ENCODE assay signal across 18 cellular contexts in the genomic region with DNA sequence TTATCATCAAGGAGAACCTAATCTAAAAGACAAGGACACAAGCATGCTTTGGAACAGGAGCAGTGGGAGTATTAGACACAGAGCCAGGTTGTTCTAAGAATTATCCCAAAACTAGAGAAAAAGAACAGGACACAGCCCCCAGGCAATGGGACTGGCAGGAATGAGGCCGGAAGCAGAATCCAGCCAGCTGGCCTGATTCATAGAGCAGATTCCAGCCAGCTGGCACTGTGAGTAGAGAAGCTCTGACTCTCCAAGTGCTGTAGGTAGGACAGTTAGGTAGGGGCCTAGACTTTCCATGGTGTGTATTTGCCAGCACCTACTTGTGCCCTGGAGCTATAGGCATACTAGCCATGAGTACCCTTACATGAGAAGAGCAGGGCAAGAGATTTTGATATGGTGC.
"Had no signal": no experiment of that assay in that cellular context is flagged by ENCODE, and none has a peak within 500 bp of the region (broad histone marks: within the 10 kb centered on the region; RNA-seq: fewer than 3 reads in every experiment).

No MANE protein-coding gene starts in this region.

- DNase-seq: activated CD4-positive, alpha-beta T cell treated with anti-CD3 and anti-CD28 coated beads, Interleukin-2, amount 10 ng/mL, durations not matched to agents 7 days and 5 days; activated CD8-positive, alpha-beta memory T cell treated with anti-CD3 and anti-CD28 coated beads, Interleukin-2, amount 50 U/mL, for 4 hours; activated effector memory CD4-positive, alpha-beta T cell treated with Interleukin-2 at 50 U/mL for 16 hours; activated naive CD4-positive, alpha-beta T cell treated with anti-CD3 and anti-CD28 coated beads, Interleukin-2, amount 50 U/mL, for 16 hours; activated T-cell treated with anti-CD3 and anti-CD28 coated beads, Interleukin-2, amount 50 U/mL, for 48 hours; effector CD8-positive, alpha-beta T cell; foreskin melanocyte; glutamatergic neuron; kidney glomerular epithelial cell; left ventricle myocardium inferior; mucosa of descending colon; naive B cell; stimulated activated naive CD4-positive, alpha-beta T cell treated with Interleukin-2 at 50 U/mL for 16 hours; tibial artery had no signal

- H3K4me1 ChIP-seq: left ventricle myocardium inferior, tibial artery had no signal

- ATAC-seq: activated CD4-positive, CD25-positive, alpha-beta regulatory T cell treated with anti-CD3 and anti-CD28 coated beads, Interleukin-2, amount 50 U/mL, for 24 hours; mucosa of descending colon had no signal

- H3K27ac Mint-ChIP-seq: activated CD4-positive, alpha-beta T cell treated with anti-CD3 and anti-CD28 coated beads, Interleukin-2, amount 10 ng/mL, durations not matched to agents 7 days and 5 days; dendritic cell treated with granulocyte-macrophage colony-stimulating factor and Interleukin-4, amounts not matched to agents 40 ng/mL and 50 ng/mL, for 4 days; naive B cell had no signal

- H3K4me3 Mint-ChIP-seq: activated CD4-positive, alpha-beta T cell treated with anti-CD3 and anti-CD28 coated beads, Interleukin-2, amount 10 ng/mL, durations not matched to agents 7 days and 5 days; dendritic cell treated with granulocyte-macrophage colony-stimulating factor and Interleukin-4, amounts not matched to agents 40 ng/mL and 50 ng/mL, for 4 days; naive B cell; neural crest cell had no signal

- H3K4me3 ChIP-seq: left ventricle myocardium inferior, mucosa of descending colon, tibial artery had no signal

- H3K27ac ChIP-seq: left ventricle myocardium inferior, tibial artery had no signal

- H3K4me1 Mint-ChIP-seq: activated CD4-positive, alpha-beta T cell treated with anti-CD3 and anti-CD28 coated beads, Interleukin-2, amount 10 ng/mL, durations not matched to agents 7 days and 5 days; naive B cell; neural crest cell had no signal

- H3K27me3 Mint-ChIP-seq: dendritic cell treated with granulocyte-macrophage colony-stimulating factor and Interleukin-4, amounts not matched to agents 40 ng/mL and 50 ng/mL, for 4 days; progenitor cell of endocrine pancreas had no signal

- H3K36me3 ChIP-seq: left ventricle myocardium inferior, tibial artery had no signal
